Comparison of ENCODE assay signal across 16 cellular contexts in genomic region chr11:75884321-75884720, GRCh38.
A peak's percentile ranks its signal among the peaks of the same experiment; 100 is the strongest.
DNase-seq lines count a peak whose midpoint lies in the region; ATAC-seq and TF ChIP-seq lines count a peak whose summit lies in the region.
"Had no signal": no experiment of that assay in that cellular context is flagged by ENCODE, and none has a peak within 500 bp of the region (broad histone marks: within the 10 kb centered on the region; RNA-seq: fewer than 3 reads in every experiment).

No MANE protein-coding gene starts in this region.

- peak overlapping the region; percentile 84 for H3K4me2 ChIP-seq in DOHH2 (ENCODE audit: low read length)
- H3K4me2 ChIP-seq in SU-DHL-6 (ENCODE audit: low read depth, low read length, poor library complexity, severe bottlenecking) = no peak overlapping the region

- H3K27ac Mint-ChIP-seq in central memory CD8-positive, alpha-beta T cell (ENCODE audit: low read depth) = peak overlapping the region; percentile 87
- H3K27ac Mint-ChIP-seq: CD4-positive, alpha-beta T cell; HFFc6 had no signal

- peaks cover 4% of the 10 kb centered on the region for H3K36me3 Mint-ChIP-seq in central memory CD8-positive, alpha-beta T cell (ENCODE audit: insufficient read depth)

- intact Hi-C loops in esophagus squamous epithelium (cut with DNase I) = no loop called here

- TF ChIP-seq CTCF in DOHH2 (IDR thresholded peaks at IDR 0.05; ENCODE audit: low read depth, low read length, poor library complexity, severe bottlenecking) (no peak), SU-DHL-6 (IDR thresholded peaks at IDR 0.05; ENCODE audit: insufficient read depth, low read length, poor library complexity, severe bottlenecking) (no peak), esophagus squamous epithelium (IDR thresholded peaks at IDR 0.05) (no peak)

- H4K20me1 ChIP-seq in DOHH2 (ENCODE audit: control insufficient read depth, insufficient read depth, low read depth, low read length) (no peaks in the 10 kb centered on the region), SU-DHL-6 (ENCODE audit: low read depth, low read length) (no peaks in the 10 kb centered on the region)

- peaks cover 43% of the 10 kb centered on the region for H3F3A ChIP-seq in DOHH2 (ENCODE audit: control insufficient read depth, insufficient read depth)
- H3F3A ChIP-seq in SU-DHL-6 (ENCODE audit: insufficient read depth) = peaks cover 32% of the 10 kb centered on the region

- no peak for TF ChIP-seq POLR2A in esophagus squamous epithelium (IDR thresholded peaks at IDR 0.05)

- DNase-seq in central memory CD8-positive, alpha-beta T cell (ENCODE audit: low spot score in 2 of 2) = no peak
- DNase-seq in esophagus squamous epithelium (lab: John Stamatoyannopoulos, UW) (no peak), GM19240 (ENCODE audit: insufficient read length, low spot score) (no peak)
- DNase-seq: ACHN; Caco-2; CD4-positive, alpha-beta T cell; GDM1; GOT3; H7; HFFc6; IMR-90 had no signal

- H3K4me1 Mint-ChIP-seq in central memory CD8-positive, alpha-beta T cell = peaks cover 21% of the 10 kb centered on the region

- ATAC-seq in central memory CD8-positive, alpha-beta T cell (replicated peaks; ENCODE audit: extremely low read depth, poor library complexity, severe bottlenecking) = no peak
- ATAC-seq in GM21737 (IDR thresholded peaks at IDR 0.05; ENCODE audit: unreplicated experiment) = no peak
- ATAC-seq: HCT116 had no signal

- H3K36me3 ChIP-seq in DOHH2 (ENCODE audit: control insufficient read depth, low read length) = peaks cover 65% of the 10 kb centered on the region
- peaks cover 14% of the 10 kb centered on the region; the same call in 1 of the 2 replicates for H3K36me3 ChIP-seq in SU-DHL-6 (ENCODE audit: low read length)
- peaks cover 0 to 30% (median 0%) of the 10 kb centered on the region in 3 donors for H3K36me3 ChIP-seq in esophagus squamous epithelium

- H3K4me3 Mint-ChIP-seq in central memory CD8-positive, alpha-beta T cell = no peak overlapping the region
- H3K4me3 Mint-ChIP-seq: CD4-positive, alpha-beta T cell; HFFc6 had no signal

- H3K4me3 ChIP-seq in DOHH2 (ENCODE audit: low read length) = peak overlapping the region; percentile 56
- H3K4me3 ChIP-seq in SU-DHL-6 (ENCODE audit: insufficient read depth, low read length, poor library complexity, severe bottlenecking) = no peak overlapping the region
- H3K4me3 ChIP-seq in esophagus squamous epithelium = no peak overlapping the region

- H3K27ac ChIP-seq in DOHH2 (ENCODE audit: low read depth, low read length) (peak overlapping the region; percentile 98), SU-DHL-6 (ENCODE audit: low read depth, low read length) (peak overlapping the region; percentile 92; the same call in 1 of the 2 replicates), esophagus squamous epithelium (no peak overlapping the region)
- H3K27ac ChIP-seq: C4-2B had no signal

- H3K27me3 Mint-ChIP-seq in central memory CD8-positive, alpha-beta T cell = no peaks in the 10 kb centered on the region
- H3K27me3 Mint-ChIP-seq: CD4-positive, alpha-beta T cell had no signal

- no peak overlapping the region for H3K9ac ChIP-seq in SU-DHL-6 (ENCODE audit: low read length)

- peaks cover 91% of the 10 kb centered on the region for H3K79me2 ChIP-seq in DOHH2 (ENCODE audit: control insufficient read depth, low read length)
- peaks cover 34% of the 10 kb centered on the region for H3K79me2 ChIP-seq in SU-DHL-6 (ENCODE audit: insufficient read depth, low read length)

- no peaks in the 10 kb centered on the region for H3K9me2 ChIP-seq in DOHH2 (replicated peaks; ENCODE audit: control insufficient read depth, low read length)
- no peaks in the 10 kb centered on the region for H3K9me2 ChIP-seq in SU-DHL-6 (replicated peaks; ENCODE audit: insufficient read depth, low read length)

- peaks cover 95% of the 10 kb centered on the region for H3K4me1 ChIP-seq in DOHH2 (ENCODE audit: control insufficient read depth, low read length)
- no peaks in the 10 kb centered on the region for H3K4me1 ChIP-seq in esophagus squamous epithelium
- H3K4me1 ChIP-seq: Caco-2 had no signal

- H2AFZ ChIP-seq in SU-DHL-6 (ENCODE audit: low read depth, low read length, severe bottlenecking) = no peak overlapping the region

- no peaks in the 10 kb centered on the region for H3K27me3 ChIP-seq in DOHH2 (ENCODE audit: control insufficient read depth, low read length)
- H3K27me3 ChIP-seq in SU-DHL-6 (ENCODE audit: low read length) = no peaks in the 10 kb centered on the region
- H3K27me3 ChIP-seq in esophagus squamous epithelium = no peaks in the 10 kb centered on the region

- H3K9me3 ChIP-seq in DOHH2 (ENCODE audit: control insufficient read depth, insufficient read depth, low read length) (no peaks in the 10 kb centered on the region), SU-DHL-6 (ENCODE audit: insufficient read depth, low read length) (no peaks in the 10 kb centered on the region), esophagus squamous epithelium (no peaks in the 10 kb centered on the region)
- H3K9me3 ChIP-seq: Caco-2 had no signal

- no peaks in the 10 kb centered on the region for H3K9me3 Mint-ChIP-seq in central memory CD8-positive, alpha-beta T cell
- H3K9me3 Mint-ChIP-seq: CD4-positive, alpha-beta T cell; HFFc6 had no signal

Comparison
In these comparisons a context has a peak if more than half of its experiments do, and no peak if none do; other contexts are left out.
1. H3K27ac ChIP-seq: peak in DOHH2 (single experiment) and SU-DHL-6 (single experiment); none in esophagus squamous epithelium (0 of 4).